ENCODE assay signal across 19 cellular contexts in genomic region chr11:1402776-1403620, GRCh38. TPM values are rescaled to one million over a fixed set of nuclear protein-coding genes. Genes with fewer than 3 reads are reported as not detected.
"Had no signal": no experiment of that assay in that cellular context is flagged by ENCODE, and none has a peak within 500 bp of the region (broad histone marks: within the 10 kb centered on the region; RNA-seq: fewer than 3 reads in every experiment).

No MANE protein-coding gene starts in this region.

- H3K4me1 ChIP-seq: adrenal gland, right lobe of liver, transverse colon, vagina had no signal

- H3K4me3 ChIP-seq: adrenal gland, cardiac muscle cell, right lobe of liver, transverse colon, vagina had no signal

- ATAC-seq: activated CD4-positive, alpha-beta T cell treated with anti-CD3 and anti-CD28 coated beads for 36 hours; stimulated activated naive CD8-positive, alpha-beta T cell treated with anti-CD3 and anti-CD28 coated beads, Interleukin-15, Interleukin-2, amounts not matched to agents 100 U/mL and 50 U/mL, for 24 hours had no signal

- H3K9me3 Mint-ChIP-seq: activated CD4-positive, alpha-beta memory T cell treated with anti-CD3 and anti-CD28 coated beads, Interleukin-2, amount 10 ng/mL, durations not matched to agents 7 days and 5 days; activated T-cell treated with anti-CD3 and anti-CD28 coated beads, Interleukin-2, amount 50 U/mL, for 24 hours; nephron had no signal

- DNase-seq: activated CD4-positive, alpha-beta memory T cell treated with anti-CD3 and anti-CD28 coated beads, Interleukin-2, amount 10 ng/mL, durations not matched to agents 7 days and 5 days; activated CD4-positive, alpha-beta T cell treated with anti-CD3 and anti-CD28 coated beads for 36 hours; activated naive CD4-positive, alpha-beta T cell treated with anti-CD3 and anti-CD28 coated beads, Interleukin-2, amount 50 U/mL, for 16 hours; activated T-cell treated with anti-CD3 and anti-CD28 coated beads, Interleukin-2, amount 50 U/mL, for 24 hours; adrenal gland; hippocampal formation; mesenchymal stem cell; occipital lobe; right lobe of liver; stimulated activated naive CD8-positive, alpha-beta T cell treated with anti-CD3 and anti-CD28 coated beads, Interleukin-15, Interleukin-2, amounts not matched to agents 100 U/mL and 50 U/mL, for 24 hours; transverse colon had no signal

- H3K36me3 ChIP-seq: adrenal gland, cardiac muscle cell, right lobe of liver, transverse colon, vagina had no signal

- H3K4me3 Mint-ChIP-seq: activated CD4-positive, alpha-beta memory T cell treated with anti-CD3 and anti-CD28 coated beads, Interleukin-2, amount 10 ng/mL, durations not matched to agents 7 days and 5 days; activated CD4-positive, alpha-beta T cell treated with anti-CD3 and anti-CD28 coated beads for 36 hours; activated T-cell treated with anti-CD3 and anti-CD28 coated beads, Interleukin-2, amount 50 U/mL, for 24 hours; nephron had no signal

- H3K27ac Mint-ChIP-seq: activated CD4-positive, alpha-beta memory T cell treated with anti-CD3 and anti-CD28 coated beads, Interleukin-2, amount 10 ng/mL, durations not matched to agents 7 days and 5 days; activated CD4-positive, alpha-beta T cell treated with anti-CD3 and anti-CD28 coated beads for 36 hours; activated T-cell treated with anti-CD3 and anti-CD28 coated beads, Interleukin-2, amount 50 U/mL, for 24 hours; nephron; progenitor cell of endocrine pancreas had no signal

- H3K4me1 Mint-ChIP-seq: activated CD4-positive, alpha-beta memory T cell treated with anti-CD3 and anti-CD28 coated beads, Interleukin-2, amount 10 ng/mL, durations not matched to agents 7 days and 5 days; activated CD4-positive, alpha-beta T cell treated with anti-CD3 and anti-CD28 coated beads for 36 hours; nephron had no signal

- H3K9me3 ChIP-seq: adrenal gland, right lobe of liver, transverse colon, vagina had no signal

- H3K27me3 Mint-ChIP-seq: activated CD4-positive, alpha-beta memory T cell treated with anti-CD3 and anti-CD28 coated beads, Interleukin-2, amount 10 ng/mL, durations not matched to agents 7 days and 5 days; activated CD4-positive, alpha-beta T cell treated with anti-CD3 and anti-CD28 coated beads for 36 hours; progenitor cell of endocrine pancreas had no signal

- H3K27ac ChIP-seq: adrenal gland, cardiac muscle cell, right lobe of liver, transverse colon, vagina, VCaP had no signal

- FAIRE-seq: endometrium, keratinocyte had no signal

- H3K27me3 ChIP-seq: adrenal gland, cardiac muscle cell, right lobe of liver, vagina had no signal

RNA-seq across cellular contexts. Expression of gene BRSK2, which starts 13.3 kb away (rescaled TPM):
- polyA plus RNA-seq: liver had no signal
